Comparison of ENCODE assay signal across 17 cellular contexts in the genomic region with DNA sequence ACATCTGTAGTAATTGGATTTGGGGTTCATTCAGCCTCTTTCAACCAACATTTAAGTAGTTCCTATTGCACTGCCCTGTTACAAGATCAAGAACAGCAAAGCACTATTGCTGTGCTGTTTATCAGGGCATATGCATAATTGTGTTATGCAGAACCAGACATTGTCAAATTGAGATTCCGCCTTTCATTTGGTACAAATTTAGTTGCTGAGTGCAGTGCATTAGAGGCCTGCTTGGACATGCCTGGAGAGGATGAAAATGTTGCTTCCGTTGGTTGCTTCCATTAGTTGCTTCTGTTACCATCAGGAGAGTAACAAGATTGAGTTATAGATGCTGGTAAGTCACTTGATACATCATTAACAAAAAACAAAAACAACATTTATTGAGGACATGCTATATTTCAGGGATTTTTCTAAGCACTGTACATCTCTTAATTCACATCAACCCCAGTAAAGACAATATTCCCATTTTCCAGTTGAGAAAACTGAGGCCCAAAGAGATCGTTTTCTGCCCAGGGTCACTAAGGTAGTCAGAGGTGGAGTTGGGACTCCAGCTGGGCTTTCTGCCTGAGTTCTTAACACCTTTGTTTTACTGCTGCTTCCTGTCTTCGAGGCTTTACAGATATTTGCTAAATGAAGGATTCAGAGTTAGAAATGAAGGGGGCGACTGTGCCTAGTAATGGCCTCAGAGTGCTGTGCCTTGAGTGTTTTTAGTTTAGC.
DNase-seq lines count a peak whose midpoint lies in the region; ATAC-seq, FAIRE-seq and TF ChIP-seq lines count a peak whose summit lies in the region.
"Had no signal": no experiment of that assay in that cellular context is flagged by ENCODE, and none has a peak within 500 bp of the region (broad histone marks: within the 10 kb centered on the region; RNA-seq: fewer than 3 reads in every experiment).

No MANE protein-coding gene starts in this region.

- TF ChIP-seq RAD21 in A549 (conservative IDR thresholded peaks at IDR 0.05 in 1 of 2, IDR thresholded peaks at IDR 0.05 in 1 of 2), result no peak

- H3K4me3 ChIP-seq in A549 (no peak overlapping the region), OCI-LY7 (ENCODE audit: low read depth, low read length, poor library complexity, severe bottlenecking) (no peak overlapping the region)
- no peak overlapping the region for H3K4me3 ChIP-seq in CD4-positive, alpha-beta memory T cell (ENCODE audit: low read length in 2 of 2)
- H3K4me3 ChIP-seq: heart left ventricle, neural progenitor cell, SJCRH30 had no signal

- no peaks in the 10 kb centered on the region for H3K27me3 ChIP-seq in CD4-positive, alpha-beta memory T cell (ENCODE audit: insufficient read depth, low read length)
- H3K27me3 ChIP-seq: heart left ventricle, neural progenitor cell, SJCRH30 had no signal

- in situ Hi-C loops in KBM-7 (cut with MboI; ENCODE audit: low pct_unique_long_range_greater_than_20kb, low sequenced_read_pairs), result no loop called here

- BruUV-seq in OCI-LY7 (replicated peaks; lab: Mats Ljungman, UMichigan), result no TSS peak

- peak overlapping the region in 6 of 8 donors; percentile 38 to 74 (median 54) for H3K4me3 Mint-ChIP-seq in CD4-positive, alpha-beta memory T cell
- H3K4me3 Mint-ChIP-seq in dendritic cell treated with granulocyte-macrophage colony-stimulating factor and Interleukin-4, amounts not matched to agents 40 ng/mL and 50 ng/mL, for 4 days, result no peak overlapping the region
- H3K4me3 Mint-ChIP-seq: neural progenitor cell had no signal

- no peak overlapping the region for H3K27ac ChIP-seq in A549
- peak overlapping the region; percentile 34 for H3K27ac ChIP-seq in CD4-positive, alpha-beta memory T cell (ENCODE audit: low read depth, low read length)
- peak overlapping the region; percentile 41 for H3K27ac ChIP-seq in OCI-LY7 (ENCODE audit: low read depth, low read length, poor library complexity, severe bottlenecking)
- H3K27ac ChIP-seq: C4-2B, epithelial cell of prostate, neural progenitor cell, SJCRH30 had no signal

- ATAC-seq in A549 (no peak), HG03439 (IDR thresholded peaks at IDR 0.05; ENCODE audit: unreplicated experiment) (no peak), GM21529 (IDR thresholded peaks at IDR 0.05; ENCODE audit: unreplicated experiment) (no peak)
- ATAC-seq: heart left ventricle, left ventricle myocardium superior had no signal

- TF ChIP-seq CTCF in A549 (IDR thresholded peaks at IDR 0.05), result no peak
- 0 out of 2 replicates have a peak, but pooled peaks have one; percentile 11 for TF ChIP-seq CTCF in OCI-LY7 (conservative IDR thresholded peaks at IDR 0.05; ENCODE audit: low read length)

- no peak for DNase-seq in A549 (ENCODE audit: low read depth in 1 of 2, low spot score in 1 of 2)
- DNase-seq in CD4-positive, alpha-beta memory T cell, result no peak
- DNase-seq in OCI-LY7 (ENCODE audit: low spot score), result peak; percentile 52
- DNase-seq in KBM-7, result no peak
- no peak for DNase-seq in NCI-H524 (lab: John Stamatoyannopoulos, UW)
- DNase-seq: activated gamma-delta T cell, heart left ventricle, left ventricle myocardium superior, NCI-H187 treated with DMSO at 0.1 percent for 48 hours, SJCRH30 had no signal

- FAIRE-seq in A549 (lab: Jason Lieb, UNC), result no peak
- FAIRE-seq: G401.6 had no signal

- no peak overlapping the region for H3K4me2 ChIP-seq in A549
- H3K4me2 ChIP-seq in OCI-LY7 (ENCODE audit: low read length), result peak overlapping the region; percentile 52
- H3K4me2 ChIP-seq: neural progenitor cell had no signal

- peaks cover 70 to 99% (median 85%) of the 10 kb centered on the region in 4 donors for H3K4me1 Mint-ChIP-seq in CD4-positive, alpha-beta memory T cell
- peaks cover 45% of the 10 kb centered on the region for H3K4me1 Mint-ChIP-seq in dendritic cell treated with granulocyte-macrophage colony-stimulating factor and Interleukin-4, amounts not matched to agents 40 ng/mL and 50 ng/mL, for 4 days (ENCODE audit: low read depth)

- H3K79me2 ChIP-seq in OCI-LY7 (ENCODE audit: insufficient read depth, low read depth, low read length), result peaks cover 81% of the 10 kb centered on the region

- H4K20me1 ChIP-seq in OCI-LY7 (ENCODE audit: insufficient read depth, low read length), result peaks cover 46% of the 10 kb centered on the region

- TF ChIP-seq EP300 in A549 (IDR thresholded peaks at IDR 0.05), result no peak

- no peaks in the 10 kb centered on the region for H3K9me2 ChIP-seq in OCI-LY7 (ENCODE audit: insufficient read depth, low read length)

- POLR2A ChIA-PET in A549 (lab: Yijun Ruan, JAX), result no interaction called here
- POLR2A ChIA-PET in CD4-positive, alpha-beta memory T cell (lab: Charles Lee; ENCODE audit: partially characterized antibody), result interaction anchor here (1.1 to 16.8 kb wide), 9 partner anchors 10 to 134 kb away, joined by 3 to 385 read pairs (median 7); no protein-coding TSS in a partner anchor
- POLR2A ChIA-PET in OCI-LY7 (lab: Charles Lee), result interaction anchor here (0.6 to 1.4 kb wide), 7 partner anchors 10 to 68 kb away, joined by 3 to 7 read pairs (median 3); no protein-coding TSS in a partner anchor

- peak overlapping the region; percentile 88 to 98 (median 92) for H3K27ac Mint-ChIP-seq in CD4-positive, alpha-beta memory T cell
- H3K27ac Mint-ChIP-seq in dendritic cell treated with granulocyte-macrophage colony-stimulating factor and Interleukin-4, amounts not matched to agents 40 ng/mL and 50 ng/mL, for 4 days, result peak overlapping the region; percentile 63
- H3K27ac Mint-ChIP-seq: neural progenitor cell had no signal

- no peak for TF ChIP-seq POLR2A in A549 (IDR thresholded peaks at IDR 0.05; ENCODE audit: low read length)

- H3K9me3 Mint-ChIP-seq in CD4-positive, alpha-beta memory T cell, result peaks cover 0 to 4% (median 0%) of the 10 kb centered on the region in 8 donors
- no peaks in the 10 kb centered on the region for H3K9me3 Mint-ChIP-seq in dendritic cell treated with granulocyte-macrophage colony-stimulating factor and Interleukin-4, amounts not matched to agents 40 ng/mL and 50 ng/mL, for 4 days
- H3K9me3 Mint-ChIP-seq: neural progenitor cell had no signal

- peaks cover 23 to 52% of the 10 kb centered on the region in 2 donors for H3K36me3 Mint-ChIP-seq in CD4-positive, alpha-beta memory T cell
- H3K36me3 Mint-ChIP-seq in dendritic cell treated with granulocyte-macrophage colony-stimulating factor and Interleukin-4, amounts not matched to agents 40 ng/mL and 50 ng/mL, for 4 days (ENCODE audit: low read depth), result peaks cover 69% of the 10 kb centered on the region

- H3K9me3 ChIP-seq in A549 (no peaks in the 10 kb centered on the region), OCI-LY7 (ENCODE audit: low read length) (no peaks in the 10 kb centered on the region)
- no peaks in the 10 kb centered on the region for H3K9me3 ChIP-seq in CD4-positive, alpha-beta memory T cell (ENCODE audit: control insufficient read depth in 1 of 2, low read length in 2 of 2)
- H3K9me3 ChIP-seq: heart left ventricle, SJCRH30 had no signal

- CTCF ChIA-PET in A549 (lab: Yijun Ruan, JAX), result interaction anchor here (1.3 to 1.7 kb wide), 3 partner anchors 9 to 70 kb away, joined by 4 to 11 read pairs (median 4); no protein-coding TSS in a partner anchor
- CTCF ChIA-PET in CD4-positive, alpha-beta memory T cell (lab: Charles Lee; ENCODE audit: partially characterized antibody), result interaction anchor here (1.5 to 8.2 kb wide), 5 partner anchors 10 to 134 kb away, joined by 3 to 112 read pairs (median 4); no protein-coding TSS in a partner anchor
- CTCF ChIA-PET in OCI-LY7 (lab: Charles Lee; ENCODE audit: unreplicated experiment), result interaction anchor here (1.1 kb wide), 1 partner anchor 16 kb away, joined by 5 read pairs; no protein-coding TSS in a partner anchor

- H3K27me3 Mint-ChIP-seq in CD4-positive, alpha-beta memory T cell, result no peaks in the 10 kb centered on the region
- H3K27me3 Mint-ChIP-seq in dendritic cell treated with granulocyte-macrophage colony-stimulating factor and Interleukin-4, amounts not matched to agents 40 ng/mL and 50 ng/mL, for 4 days, result no peaks in the 10 kb centered on the region

- WGBS in A549 (ENCODE audit: missing lambda C conversion rate), result 83% methylated on average over 5 of the region's 5 CpGs

- H3K36me3 ChIP-seq in CD4-positive, alpha-beta memory T cell (ENCODE audit: insufficient read depth, low read length), result peaks cover 17% of the 10 kb centered on the region
- peaks cover 20% of the 10 kb centered on the region; the same call in 1 of the 2 replicates for H3K36me3 ChIP-seq in OCI-LY7 (ENCODE audit: insufficient read depth, low read length)
- H3K36me3 ChIP-seq: neural progenitor cell had no signal

- no peaks in the 10 kb centered on the region for H3K4me1 ChIP-seq in A549
- peaks cover 98% of the 10 kb centered on the region for H3K4me1 ChIP-seq in CD4-positive, alpha-beta memory T cell (ENCODE audit: insufficient read depth, low read length)
- H3K4me1 ChIP-seq in OCI-LY7 (ENCODE audit: insufficient read depth, low read length, poor library complexity, severe bottlenecking), result peaks cover 99% of the 10 kb centered on the region
- H3K4me1 ChIP-seq: neural progenitor cell, SJCRH30 had no signal

- intact Hi-C loops in CD4-positive, alpha-beta memory T cell (cut with micrococcal nuclease), result loop anchor here (5.0 kb wide), 1 partner anchor 36 kb away; no protein-coding TSS in a partner anchor
- intact Hi-C loops in OCI-LY7 (cut with micrococcal nuclease; ENCODE audit: unreplicated experiment), result loop anchor here (5.0 kb wide), 1 partner anchor 121 kb away; a partner anchor contains a TSS
- intact Hi-C loops in dendritic cell treated with granulocyte-macrophage colony-stimulating factor and Interleukin-4, amounts not matched to agents 40 ng/mL and 50 ng/mL, for 4 days (cut with micrococcal nuclease), result loop anchor here (5.0 kb wide), 1 partner anchor 36 kb away; no protein-coding TSS in a partner anchor

- no peak overlapping the region for H2AFZ ChIP-seq in OCI-LY7 (ENCODE audit: low read length)
- H2AFZ ChIP-seq: neural progenitor cell had no signal

TF ChIP-seq in A549, 52 proteins besides CTCF, POLR2A, EP300 and RAD21:
- no peak for TF ChIP-seq SREBF2 (IDR thresholded peaks at IDR 0.05)
- TF ChIP-seq KDM1A (IDR thresholded peaks at IDR 0.05; ENCODE audit: low read depth), result 0 out of 2 replicates have a peak, but pooled peaks have one; percentile 30

Comparison
In these comparisons a context has a peak if more than half of its experiments do, and no peak if none do; other contexts are left out.
1. H3K27ac ChIP-seq: peak in CD4-positive, alpha-beta memory T cell (single experiment) and OCI-LY7 (single experiment); none in A549 (0 of 2).